14 cellular contexts compared by ENCODE assay signal in genomic region chr15:59410448-59410896, GRCh38. TPM values are rescaled to one million over a fixed set of nuclear protein-coding genes. Genes with fewer than 3 reads are reported as not detected.
DNase-seq lines count a peak whose midpoint lies in the region; ATAC-seq, FAIRE-seq and TF ChIP-seq lines count a peak whose summit lies in the region.
"Had no signal": no experiment of that assay in that cellular context is flagged by ENCODE, and none has a peak within 500 bp of the region (broad histone marks: within the 10 kb centered on the region; RNA-seq: fewer than 3 reads in every experiment).

No MANE protein-coding gene starts in this region.

- ATAC-seq in GM18909 (IDR thresholded peaks at IDR 0.05; ENCODE audit: poor library complexity, unreplicated experiment): peak; percentile 22
- ATAC-seq in HG03097 (IDR thresholded peaks at IDR 0.05; ENCODE audit: low FRiP score, unreplicated experiment): no peak
- ATAC-seq: K562 had no signal

- no peak for FAIRE-seq in small intestine (lab: Jason Lieb, UNC)
- FAIRE-seq: G401.6, islet of Langerhans, K562 had no signal

- TF ChIP-seq POLR2A in spleen (IDR thresholded peaks at IDR 0.05): no peak

- H3K9me3 ChIP-seq in small intestine (ENCODE audit: control insufficient read depth, low read depth): no peaks in the 10 kb centered on the region
- H3K9me3 ChIP-seq in spleen: no peaks in the 10 kb centered on the region
- H3K9me3 ChIP-seq: adrenal gland, SJCRH30 had no signal

- WGBS in small intestine, 3 donors: 3 to 26% (median 15%) methylated on average over 2 of the region's 2 CpGs
- 12 to 36% (median 25%) methylated on average over 2 of the region's 2 CpGs for WGBS in spleen, 5 donors

- DNase-seq in MV-4-11 (lab: John Stamatoyannopoulos, UW) (peak; percentile 87), fibroblast of villous mesenchyme (ENCODE audit: low read depth) (peak; percentile 14), small intestine (peak; percentile 82), spleen (no peak), NK-92 (lab: John Stamatoyannopoulos, UW; ENCODE audit: unreplicated experiment) (no peak)
- DNase-seq: activated CD4-positive, alpha-beta memory T cell treated with anti-CD3 and anti-CD28 coated beads for 36 hours; adrenal gland; NCI-H2107 had no signal

- no peak for TF ChIP-seq CTCF in fibroblast of villous mesenchyme (IDR thresholded peaks at IDR 0.05; ENCODE audit: insufficient read depth, low read depth, low read length)
- TF ChIP-seq CTCF in spleen (IDR thresholded peaks at IDR 0.05 in 8 of 11, conservative IDR thresholded peaks at IDR 0.05 in 3 of 11): no peak

- H3K36me3 ChIP-seq in small intestine (ENCODE audit: control insufficient read depth in 2 of 2, insufficient read depth in 2 of 2, low read length in 2 of 2): no peaks in the 10 kb centered on the region
- H3K36me3 ChIP-seq in spleen: no peaks in the 10 kb centered on the region
- H3K36me3 ChIP-seq: adrenal gland, SJCRH30 had no signal

- no peak overlapping the region for H3K4me3 ChIP-seq in fibroblast of villous mesenchyme (ENCODE audit: low read depth, low read length)
- H3K4me3 ChIP-seq in small intestine (ENCODE audit: low read depth in 1 of 2, low read length in 2 of 2): no peak overlapping the region
- H3K4me3 ChIP-seq in spleen: no peak overlapping the region
- H3K4me3 ChIP-seq: adrenal gland, K562, SJCRH30 had no signal

- H3K27ac ChIP-seq in small intestine (ENCODE audit: low read depth in 1 of 2, low read length in 1 of 2) (peak overlapping the region in 1 of 2 donors; percentile 55), spleen (peak overlapping the region in 4 of 8 donors; percentile 14 to 66 (median 46))
- H3K27ac ChIP-seq: adrenal gland, SJCRH30 had no signal

- H3K4me1 ChIP-seq in small intestine (ENCODE audit: control insufficient read depth in 2 of 2, insufficient read depth in 1 of 2, low read depth in 1 of 2, low read length in 1 of 2) (peaks cover 0 to 3% of the 10 kb centered on the region in 2 donors), spleen (peaks cover 9 to 88% (median 65%) of the 10 kb centered on the region in 6 donors)
- H3K4me1 ChIP-seq: adrenal gland, SJCRH30 had no signal

- intact Hi-C loops in spleen (cut with DNase I; ENCODE audit: low total_unique reads): no loop called here

- H3K27me3 ChIP-seq in small intestine (ENCODE audit: control insufficient read depth in 2 of 2, insufficient read depth in 2 of 2, low read length in 2 of 2) (no peaks in the 10 kb centered on the region), spleen (replicated peaks in 1 of 7) (no peaks in the 10 kb centered on the region)
- H3K27me3 ChIP-seq: SJCRH30 had no signal

RNA-seq across cellular contexts. Expression of gene FAM81A, which starts 27.5 kb away (rescaled TPM):
- total RNA-seq in fibroblast of villous mesenchyme (under 0.01 TPM in 2 replicates), spleen (1 to 10 TPM in 5 of 7 donors, under 1 TPM in 2; 0.77 to 2.7 (median 2.1) TPM)
- polyA plus RNA-seq in small intestine (1 to 10 TPM in 2 of 3 donors, not detected in 1; 1.1 to 2.7 TPM), spleen (1 to 10 TPM; 1.2 to 3.0 (median 2.3) TPM)
- total RNA-seq: activated CD4-positive, alpha-beta memory T cell treated with anti-CD3 and anti-CD28 coated beads for 36 hours; K562 had no signal
- polyA plus RNA-seq: K562 had no signal

RNA-seq across cellular contexts. Expression of gene MYO1E, which starts 37.8 kb away (rescaled TPM):
- total RNA-seq in fibroblast of villous mesenchyme (107 and 123 TPM in 2 replicates), spleen (100 to 1,000 TPM in 1 of 7 donors, 10 to 100 TPM in 6; 58.4 to 115 (median 87.2) TPM)
- polyA plus RNA-seq in small intestine (100 to 1,000 TPM in 1 of 3 donors, 10 to 100 TPM in 2; 32.3 to 122 (median 85.9) TPM), spleen (10 to 100 TPM; 21.3 to 33.7 (median 23.8) TPM)

Comparison
In these comparisons a context has a peak if more than half of its experiments do, and no peak if none do; other contexts are left out.
1. DNase-seq: peak in MV-4-11 (single experiment), fibroblast of villous mesenchyme (single experiment) and small intestine (single experiment); none in spleen (single experiment) and NK-92 (single experiment).